In genomic region chr6:160513836-160514235, GRCh38 we compare ENCODE assay signal across 20 cellular contexts.
DNase-seq lines count a peak whose midpoint lies in the region; ATAC-seq, FAIRE-seq and TF ChIP-seq lines count a peak whose summit lies in the region.
"Had no signal": no experiment of that assay in that cellular context is flagged by ENCODE, and none has a peak within 500 bp of the region (broad histone marks: within the 10 kb centered on the region; RNA-seq: fewer than 3 reads in every experiment).

No MANE protein-coding gene starts in this region.

- no peaks in the 10 kb centered on the region for H3K36me3 ChIP-seq in HepG2 (replicated peaks in 1 of 2; ENCODE audit: control insufficient read depth in 1 of 2, insufficient read depth in 2 of 2, low read length in 2 of 2)
- H3K36me3 ChIP-seq in right lobe of liver: no peaks in the 10 kb centered on the region
- no peaks in the 10 kb centered on the region for H3K36me3 ChIP-seq in PC-3 (ENCODE audit: low read depth, low read length)
- H3K36me3 ChIP-seq: HAP-1 had no signal

- no peak overlapping the region for H3K27ac Mint-ChIP-seq in mesothelial cell of epicardium
- H3K27ac Mint-ChIP-seq: CD8-positive, alpha-beta memory T cell; T-helper 1 cell treated with Interleukin-12 subunit alpha and Interleukin-12 subunit beta and Interleukin-4 antibody, amounts not matched to agents 30 μg/mL and 1 μg/mL, for 36 hours had no signal

- POLR2A ChIA-PET in HepG2 (lab: Yijun Ruan, JAX) (no interaction called here), PC-3 (lab: Charles Lee; ENCODE audit: unreplicated experiment) (no interaction called here)

- H3K9ac ChIP-seq in HepG2 (ENCODE audit: insufficient read depth, low read depth, low read length) (no peak overlapping the region), PC-3 (ENCODE audit: low read length) (no peak overlapping the region)

- peaks cover 23% of the 10 kb centered on the region for H3K9me3 Mint-ChIP-seq in mesothelial cell of epicardium

- CTCF ChIA-PET in HepG2 (lab: Yijun Ruan, JAX; ENCODE audit: low intra/inter-chr PET ratio, low total read pairs) (no interaction called here), PC-3 (lab: Charles Lee) (no interaction called here)

- TF ChIP-seq POLR2A in HepG2 (IDR thresholded peaks at IDR 0.05; ENCODE audit: insufficient read depth in 1 of 2, low read depth in 2 of 2, low read length in 2 of 2): no peak
- no peak for TF ChIP-seq POLR2A in right lobe of liver (IDR thresholded peaks at IDR 0.05)

- no peak for TF ChIP-seq RAD21 in HepG2 (CRISPR knock-in tag; IDR thresholded peaks at IDR 0.05)

- ATAC-seq in HepG2 (no peak; the same call in 2 of the 3 replicates), right lobe of liver (no peak), PC-3 (no peak)

- peak in 1 of 2 experiments; percentile 23; a peak in 1 of 4 replicates for TF ChIP-seq EP300 in HepG2 (IDR thresholded peaks at IDR 0.05; ENCODE audit: low read depth in 2 of 2, low read length in 2 of 2)
- TF ChIP-seq EP300 in HepG2 (CRISPR knock-in tag; IDR thresholded peaks at IDR 0.05; ENCODE audit: borderline replicate concordance): no peak

- H4K20me1 ChIP-seq in HepG2 (ENCODE audit: insufficient read depth, low read length) (no peaks in the 10 kb centered on the region), PC-3 (ENCODE audit: low read length) (no peaks in the 10 kb centered on the region)

- TF ChIP-seq CTCF in HepG2 (CRISPR knock-in tag; IDR thresholded peaks at IDR 0.05): no peak
- no peak for TF ChIP-seq CTCF in right lobe of liver (IDR thresholded peaks at IDR 0.05)
- TF ChIP-seq CTCF in PC-3 (conservative IDR thresholded peaks at IDR 0.05; ENCODE audit: low read depth, low read length): no peak
- TF ChIP-seq CTCF in epithelial cell of esophagus (IDR thresholded peaks at IDR 0.05; ENCODE audit: insufficient read depth, low read depth, low read length, missing control alignments): no peak
- TF ChIP-seq CTCF in mesothelial cell of epicardium (IDR thresholded peaks at IDR 0.05; ENCODE audit: unreplicated experiment): no peak

- no peaks in the 10 kb centered on the region for H3K4me1 Mint-ChIP-seq in mesothelial cell of epicardium

- 7% methylated on average over 3 of the region's 3 CpGs for WGBS in HepG2 (ENCODE audit: low lambda C conversion rate)
- 43% methylated on average over 1 of the region's 3 CpGs for WGBS in right lobe of liver (ENCODE audit: insufficient coverage, low coverage, low lambda C conversion rate, missing lambda C conversion rate)

- intact Hi-C loops in HepG2 (cut with micrococcal nuclease; ENCODE audit: unreplicated experiment) (no loop called here), right lobe of liver (cut with DNase I) (no loop called here), PC-3 (cut with micrococcal nuclease) (loop anchor here (10.0 kb wide), 1 partner anchor 49 kb away; no protein-coding TSS in a partner anchor)

- H3K27ac ChIP-seq in HepG2 (ENCODE audit: extremely low read length, insufficient read depth, low read length) (no peak overlapping the region), right lobe of liver (no peak overlapping the region), PC-3 (ENCODE audit: low read length) (no peak overlapping the region)
- H3K27ac ChIP-seq: C4-2B, HL-60 had no signal

- H3K27me3 Mint-ChIP-seq in mesothelial cell of epicardium (ENCODE audit: low read depth): peaks cover 9% of the 10 kb centered on the region

- H3K79me2 ChIP-seq in HepG2 (ENCODE audit: insufficient read depth, low read length): no peaks in the 10 kb centered on the region
- H3K79me2 ChIP-seq in PC-3 (ENCODE audit: low read length): no peaks in the 10 kb centered on the region

- in situ Hi-C loops in HepG2 (cut with HindIII; ENCODE audit: extremely low pct_ligation_motif_present, low pct_unique_long_range_greater_than_20kb): loop anchor here (25.0 kb wide), 1 partner anchor 148 kb away; the partner anchor contains the start of gene LPA

- FAIRE-seq in HepG2 (lab: Jason Lieb, UNC): no peak

- H3K4me3 Mint-ChIP-seq in mesothelial cell of epicardium: no peak overlapping the region
- H3K4me3 Mint-ChIP-seq: CD8-positive, alpha-beta memory T cell; T-helper 1 cell treated with Interleukin-12 subunit alpha and Interleukin-12 subunit beta and Interleukin-4 antibody, amounts not matched to agents 30 μg/mL and 1 μg/mL, for 36 hours had no signal

- H3K4me3 ChIP-seq in HepG2 (replicated peaks in 1 of 3; ENCODE audit: insufficient read depth in 1 of 3, low read depth in 2 of 3, low read length in 3 of 3) (no peak overlapping the region), right lobe of liver (no peak overlapping the region), PC-3 (ENCODE audit: low read length) (no peak overlapping the region), epithelial cell of esophagus (ENCODE audit: low read length) (no peak overlapping the region)
- H3K4me3 ChIP-seq: HAP-1 had no signal

- H2AFZ ChIP-seq in HepG2 (ENCODE audit: low read length) (no peak overlapping the region), PC-3 (ENCODE audit: low read length) (no peak overlapping the region)

- DNase-seq in HepG2 (ENCODE audit: low spot score) (no peak), right lobe of liver (no peak), PC-3 (peak; percentile 39), epithelial cell of esophagus (ENCODE audit: low read depth) (peak; percentile 19), 8988T (no peak), NCI-H1048 (lab: John Stamatoyannopoulos, UW) (no peak), mesothelial cell of epicardium (ENCODE audit: low spot score in 2 of 2, unreplicated experiment in 2 of 2) (no peak)
- DNase-seq in NK-92 treated with Interleukin-12 subunit alpha and Interleukin-12 subunit beta, amount 100 ng/mL, for 24 hours (lab: John Stamatoyannopoulos, UW): no peak
- DNase-seq: Calu3; CD8-positive, alpha-beta memory T cell; DMS153; KG1; NCI-H1694 treated with DMSO at 0.1 percent for 48 hours; NCI-H510A; OCI-M1; SHP77 had no signal

- H3K27me3 ChIP-seq in HepG2 (ENCODE audit: control insufficient read depth in 1 of 2, insufficient read depth in 2 of 2, low read length in 2 of 2) (no peaks in the 10 kb centered on the region), right lobe of liver (no peaks in the 10 kb centered on the region), PC-3 (ENCODE audit: low read length) (no peaks in the 10 kb centered on the region)

- H3K36me3 Mint-ChIP-seq in mesothelial cell of epicardium: no peaks in the 10 kb centered on the region

- no peaks in the 10 kb centered on the region for H3F3A ChIP-seq in PC-3 (ENCODE audit: low read length, unreplicated experiment)

- BruUV-seq in HepG2 (replicated peaks; lab: Mats Ljungman, UMichigan): no TSS peak
- BruUV-seq in PC-3 (replicated peaks; lab: Mats Ljungman, UMichigan): no TSS peak

- H3K4me2 ChIP-seq in HepG2 (ENCODE audit: low read depth, low read length) (no peak overlapping the region), PC-3 (ENCODE audit: low read length) (no peak overlapping the region)

- no peaks in the 10 kb centered on the region for H3K9me2 ChIP-seq in PC-3 (replicated peaks; ENCODE audit: low read length)

- H3K4me1 ChIP-seq in HepG2 (ENCODE audit: insufficient read depth, low read length) (peaks cover 17% of the 10 kb centered on the region; the same call in 1 of the 2 replicates), right lobe of liver (peaks cover 0 to 14% (median 4%) of the 10 kb centered on the region in 4 donors), PC-3 (ENCODE audit: insufficient read depth, low read length) (peaks cover 11% of the 10 kb centered on the region)
- H3K4me1 ChIP-seq: HAP-1 had no signal

- H3K9me3 ChIP-seq in HepG2 (ENCODE audit: low read length): no peaks in the 10 kb centered on the region
- H3K9me3 ChIP-seq in right lobe of liver: no peaks in the 10 kb centered on the region
- no peaks in the 10 kb centered on the region for H3K9me3 ChIP-seq in PC-3 (ENCODE audit: low read length)
- H3K9me3 ChIP-seq: HAP-1 had no signal

TF ChIP-seq in HepG2, 621 proteins besides CTCF, POLR2A, EP300 and RAD21:
- peak; percentile 20; the same call in 1 of the 2 replicates for TF ChIP-seq ZNF281 (CRISPR knock-in tag; IDR thresholded peaks at IDR 0.05; ENCODE audit: borderline replicate concordance)
- no peak for TF ChIP-seq ZNF788 (CRISPR knock-in tag; IDR thresholded peaks at IDR 0.05; ENCODE audit: borderline replicate concordance)
- no peak for TF ChIP-seq SOX6 (IDR thresholded peaks at IDR 0.05)
- TF ChIP-seq SOX6 (CRISPR knock-in tag; IDR thresholded peaks at IDR 0.05): 0 out of 2 replicates have a peak, but pooled peaks have one; percentile 11
- no peak for TF ChIP-seq TGIF2 (CRISPR knock-in tag; IDR thresholded peaks at IDR 0.05)
- TF ChIP-seq ZNF33A (CRISPR knock-in tag; IDR thresholded peaks at IDR 0.05; ENCODE audit: borderline replicate concordance): no peak
- TF ChIP-seq ZNF792 (CRISPR knock-in tag; IDR thresholded peaks at IDR 0.05): no peak
- TF ChIP-seq ZNF597 (CRISPR knock-in tag; IDR thresholded peaks at IDR 0.05): no peak
- TF ChIP-seq TBX3 (IDR thresholded peaks at IDR 0.05; ENCODE audit: borderline replicate concordance): no peak

Comparison
In these comparisons a context has a peak if more than half of its experiments do, and no peak if none do; other contexts are left out.
1. DNase-seq: peak in PC-3 (single experiment) and epithelial cell of esophagus (single experiment); none in HepG2 (single experiment), right lobe of liver (0 of 3), NK-92 treated with Interleukin-12 subunit alpha and Interleukin-12 subunit beta, amount 100 ng/mL, for 24 hours (single experiment), 8988T (single experiment), NCI-H1048 (single experiment) and mesothelial cell of epicardium (0 of 2).